Comparison of ENCODE assay signal across 10 cellular contexts in genomic region chr3:125585595-125586223, GRCh38. TPM values are rescaled to one million over a fixed set of nuclear protein-coding genes. Genes with fewer than 3 reads are reported as not detected.
DNase-seq lines count a peak whose midpoint lies in the region; ATAC-seq and TF ChIP-seq lines count a peak whose summit lies in the region.
"Had no signal": no experiment of that assay in that cellular context is flagged by ENCODE, and none has a peak within 500 bp of the region (broad histone marks: within the 10 kb centered on the region; RNA-seq: fewer than 3 reads in every experiment).

No MANE protein-coding gene starts in this region.

- POLR2A ChIA-PET in BJ (lab: Charles Lee), result no interaction called here

- CTCF ChIA-PET in BJ (lab: Yijun Ruan, JAX), result interaction anchor here (0.7 to 3.9 kb wide), 35 partner anchors 9 to 1113 kb away, joined by 3 to 24 read pairs (median 4); partner anchors contain the start of gene OSBPL11

- H3K27me3 Mint-ChIP-seq in activated CD4-positive, alpha-beta T cell treated with anti-CD3 and anti-CD28 coated beads, Interleukin-2, amount 10 ng/mL, durations not matched to agents 24 days and 14 days, result no peaks in the 10 kb centered on the region
- no peaks in the 10 kb centered on the region for H3K27me3 Mint-ChIP-seq in naive B cell
- H3K27me3 Mint-ChIP-seq: IgD-negative memory B cell had no signal

- no peak overlapping the region for H3K27ac ChIP-seq in esophagus muscularis mucosa (replicated peaks in 1 of 4)
- no peak overlapping the region for H3K27ac ChIP-seq in uterus
- H3K27ac ChIP-seq: skin epidermis had no signal

- H3K4me3 ChIP-seq in BJ (ENCODE audit: low read depth, low read length) (no peak overlapping the region), esophagus muscularis mucosa (no peak overlapping the region), uterus (no peak overlapping the region)
- H3K4me3 ChIP-seq: skin epidermis had no signal

- TF ChIP-seq EP300 in esophagus muscularis mucosa (IDR thresholded peaks at IDR 0.05), result no peak

- no peak overlapping the region for H3K4me3 Mint-ChIP-seq in activated CD4-positive, alpha-beta T cell treated with anti-CD3 and anti-CD28 coated beads, Interleukin-2, amount 10 ng/mL, durations not matched to agents 24 days and 14 days
- H3K4me3 Mint-ChIP-seq in naive B cell, result peak overlapping the region in 1 of 8 donors; percentile 22

- H3K4me1 ChIP-seq in esophagus muscularis mucosa (peaks cover 5 to 38% (median 26%) of the 10 kb centered on the region in 4 donors), uterus (no peaks in the 10 kb centered on the region)

- ATAC-seq in GM21786 (IDR thresholded peaks at IDR 0.05; ENCODE audit: unreplicated experiment) (peak; percentile 45), naive B cell (ENCODE audit: low read depth in 2 of 2) (no peak), HG02759 (IDR thresholded peaks at IDR 0.05; ENCODE audit: unreplicated experiment) (no peak)

- intact Hi-C loops in activated CD4-positive, alpha-beta T cell treated with anti-CD3 and anti-CD28 coated beads, Interleukin-2, amount 10 ng/mL, durations not matched to agents 24 days and 14 days (cut with micrococcal nuclease), result loop anchor here (1.0 to 5.0 kb wide), 3 partner anchors 148 to 657 kb away; no protein-coding TSS in a partner anchor
- intact Hi-C loops in esophagus muscularis mucosa (cut with DNase I), result loop anchor here (10.0 kb wide), 1 partner anchor 661 kb away; no protein-coding TSS in a partner anchor
- intact Hi-C loops in uterus (cut with DNase I; ENCODE audit: low total_unique reads), result no loop called here

- WGBS in esophagus muscularis mucosa, result 0% methylated on average over 1 of the region's 1 CpG

- H3K27ac Mint-ChIP-seq in activated CD4-positive, alpha-beta T cell treated with anti-CD3 and anti-CD28 coated beads, Interleukin-2, amount 10 ng/mL, durations not matched to agents 24 days and 14 days, result no peak overlapping the region
- H3K27ac Mint-ChIP-seq in naive B cell, result no peak overlapping the region

- TF ChIP-seq POLR2A in esophagus muscularis mucosa (IDR thresholded peaks at IDR 0.05; ENCODE audit: low read depth) (no peak), uterus (IDR thresholded peaks at IDR 0.05) (no peak)

- peaks cover 9% of the 10 kb centered on the region for H3K4me1 Mint-ChIP-seq in activated CD4-positive, alpha-beta T cell treated with anti-CD3 and anti-CD28 coated beads, Interleukin-2, amount 10 ng/mL, durations not matched to agents 24 days and 14 days
- H3K4me1 Mint-ChIP-seq in naive B cell, result peaks cover 22 to 42% (median 22%) of the 10 kb centered on the region in 3 donors

- DNase-seq in BJ (ENCODE audit: low read depth) (peak; percentile 15), NCI-H2196 (lab: John Stamatoyannopoulos, UW; ENCODE audit: unreplicated experiment) (peak; percentile 72), esophagus muscularis mucosa (ENCODE audit: extremely low spot score) (no peak), naive B cell (peak; percentile 19), uterus (peak; percentile 52 to 63)
- DNase-seq in activated CD4-positive, alpha-beta T cell treated with anti-CD3 and anti-CD28 coated beads, Interleukin-2, amount 10 ng/mL, durations not matched to agents 24 days and 14 days, result peak; percentile 83

- no peaks in the 10 kb centered on the region for H3K27me3 ChIP-seq in BJ (ENCODE audit: control insufficient read depth, insufficient read depth, low read length)
- no peaks in the 10 kb centered on the region for H3K27me3 ChIP-seq in esophagus muscularis mucosa
- no peaks in the 10 kb centered on the region for H3K27me3 ChIP-seq in uterus

- H3K9me3 ChIP-seq in esophagus muscularis mucosa, result no peaks in the 10 kb centered on the region
- H3K9me3 ChIP-seq in uterus, result no peaks in the 10 kb centered on the region

- H3K36me3 ChIP-seq in BJ (ENCODE audit: control insufficient read depth, insufficient read depth, low read length) (no peaks in the 10 kb centered on the region), esophagus muscularis mucosa (peaks cover 0 to 23% (median 7%) of the 10 kb centered on the region in 4 donors), uterus (no peaks in the 10 kb centered on the region)

- H3K36me3 Mint-ChIP-seq in activated CD4-positive, alpha-beta T cell treated with anti-CD3 and anti-CD28 coated beads, Interleukin-2, amount 10 ng/mL, durations not matched to agents 24 days and 14 days (ENCODE audit: low read depth), result peaks cover 2% of the 10 kb centered on the region
- H3K36me3 Mint-ChIP-seq in naive B cell, result peaks cover 0 to 6% of the 10 kb centered on the region in 2 donors

- H3K9me3 Mint-ChIP-seq in activated CD4-positive, alpha-beta T cell treated with anti-CD3 and anti-CD28 coated beads, Interleukin-2, amount 10 ng/mL, durations not matched to agents 24 days and 14 days, result no peaks in the 10 kb centered on the region
- H3K9me3 Mint-ChIP-seq in naive B cell, result no peaks in the 10 kb centered on the region
- H3K9me3 Mint-ChIP-seq: IgD-negative memory B cell had no signal

- peak; percentile 86 for TF ChIP-seq CTCF in BJ (IDR thresholded peaks at IDR 0.05; ENCODE audit: insufficient read depth, low read depth, low read length)
- TF ChIP-seq CTCF in esophagus muscularis mucosa (IDR thresholded peaks at IDR 0.05), result peak; percentile 86 to 89 (median 87)
- TF ChIP-seq CTCF in uterus (IDR thresholded peaks at IDR 0.05), result peak; percentile 83 to 91 (median 85)

RNA-seq across cellular contexts. Expression of gene OSBPL11, which starts 9.6 kb away (rescaled TPM):
- polyA plus RNA-seq in BJ (2011; rRNA removed) (2.8 and 5.7 TPM in 2 replicates), naive B cell (ENCODE audit: low read depth in 6 of 6) (10 to 100 TPM; 14.3 to 22.6 (median 17.0) TPM)
- 4.2 and 4.7 TPM in 2 replicates for polyA minus RNA-seq in BJ (2011; rRNA and poly(A)+ RNA removed)
- total RNA-seq in activated CD4-positive, alpha-beta T cell treated with anti-CD3 and anti-CD28 coated beads, Interleukin-2, amount 10 ng/mL, durations not matched to agents 24 days and 14 days, result 12.3 and 12.6 TPM in 2 replicates
- total RNA-seq in esophagus muscularis mucosa (10 to 100 TPM; 12.8 to 16.7 (median 13.3) TPM), uterus (10 to 100 TPM in 2 of 4 donors, 1 to 10 TPM in 2; 2.6 to 21.1 (median 10.4) TPM)
